In genomic region chr1:32611859-32612188, GRCh38 we compare ENCODE assay signal across 8 cellular contexts. TPM values are rescaled to one million over a fixed set of nuclear protein-coding genes. Genes with fewer than 3 reads are reported as not detected.
DNase-seq lines count a peak whose midpoint lies in the region; ATAC-seq and TF ChIP-seq lines count a peak whose summit lies in the region.

No MANE protein-coding gene starts in this region.

- H4K20me1 ChIP-seq in BLaER1 (no peaks in the 10 kb centered on the region), neural cell (ENCODE audit: insufficient read depth) (no peaks in the 10 kb centered on the region)

- peak overlapping the region; percentile 79 for H3K4me2 ChIP-seq in BLaER1
- no peak overlapping the region for H3K4me2 ChIP-seq in neural cell (ENCODE audit: low read length)

- DNase-seq in effector memory CD4-positive, alpha-beta T cell = no peak
- no peak for DNase-seq in LoVo (ENCODE audit: low spot score)
- DNase-seq in NAMALWA (ENCODE audit: low spot score) = no peak

- no peak for TF ChIP-seq CTCF in neural cell (IDR thresholded peaks at IDR 0.05; ENCODE audit: poor library complexity, severe bottlenecking)

- TF ChIP-seq EP300 in neural cell (conservative IDR thresholded peaks at IDR 0.05; ENCODE audit: poor library complexity, severe bottlenecking) = no peak

- H3K9ac ChIP-seq in BLaER1 = no peak overlapping the region
- H3K9ac ChIP-seq in HUES6 (ENCODE audit: low read length) = peak overlapping the region; percentile 70
- no peak overlapping the region for H3K9ac ChIP-seq in neural cell (ENCODE audit: low read length)

- H3K79me2 ChIP-seq in neural cell (replicated peaks; ENCODE audit: insufficient read depth, low read length) = no peaks in the 10 kb centered on the region

- H3K36me3 ChIP-seq in BLaER1 (no peaks in the 10 kb centered on the region; the same call in 1 of the 2 replicates), HUES6 (ENCODE audit: control insufficient read depth, insufficient read depth, low read length) (no peaks in the 10 kb centered on the region), neural cell (ENCODE audit: insufficient read depth, low read length) (no peaks in the 10 kb centered on the region)
- H3K36me3 ChIP-seq in effector memory CD4-positive, alpha-beta T cell (ENCODE audit: control insufficient read depth, insufficient read depth, low read length) = no peaks in the 10 kb centered on the region

- H3K27ac ChIP-seq in BLaER1 (no peak overlapping the region), HUES6 (ENCODE audit: low read depth, low read length) (no peak overlapping the region), neural cell (ENCODE audit: low read length) (no peak overlapping the region)
- no peak overlapping the region for H3K27ac ChIP-seq in effector memory CD4-positive, alpha-beta T cell (ENCODE audit: insufficient read depth, low read length, poor library complexity, severe bottlenecking)

- H3K27me3 ChIP-seq in BLaER1 = peaks cover 15% of the 10 kb centered on the region
- no peaks in the 10 kb centered on the region for H3K27me3 ChIP-seq in HUES6 (ENCODE audit: control insufficient read depth, insufficient read depth, low read length)
- no peaks in the 10 kb centered on the region for H3K27me3 ChIP-seq in effector memory CD4-positive, alpha-beta T cell (replicated peaks; ENCODE audit: control insufficient read depth, insufficient read depth, low read length, poor library complexity, severe bottlenecking)
- no peaks in the 10 kb centered on the region for H3K27me3 ChIP-seq in neural cell (ENCODE audit: insufficient read depth, low read depth, low read length)

- ATAC-seq in HG02870 (IDR thresholded peaks at IDR 0.05; ENCODE audit: unreplicated experiment) = no peak
- no peak for ATAC-seq in HG03108 (IDR thresholded peaks at IDR 0.05; ENCODE audit: unreplicated experiment)

- TF ChIP-seq RAD21 in neural cell (conservative IDR thresholded peaks at IDR 0.05) = no peak

- H3K4me3 ChIP-seq in BLaER1 (0 out of 2 replicates have a peak overlapping the region, but pooled peaks have one; percentile 38), HUES6 (ENCODE audit: low read depth, low read length) (peak overlapping the region; percentile 94), neural cell (ENCODE audit: low read length) (peak overlapping the region; percentile 10)
- H3K4me3 ChIP-seq in effector memory CD4-positive, alpha-beta T cell (ENCODE audit: insufficient read depth, low read depth, low read length, poor library complexity, severe bottlenecking) = peak overlapping the region; percentile 53

- H3K9me2 ChIP-seq in neural cell (ENCODE audit: insufficient read depth, low read length) = no peaks in the 10 kb centered on the region

- H3F3A ChIP-seq in neural cell (ENCODE audit: insufficient read depth, low read length, poor library complexity, severe bottlenecking) = no peaks in the 10 kb centered on the region

- H3K9me3 ChIP-seq in BLaER1 (no peaks in the 10 kb centered on the region), HUES6 (ENCODE audit: control insufficient read depth, insufficient read depth, low read depth, low read length) (no peaks in the 10 kb centered on the region), neural cell (ENCODE audit: low read length) (no peaks in the 10 kb centered on the region)
- no peaks in the 10 kb centered on the region for H3K9me3 ChIP-seq in effector memory CD4-positive, alpha-beta T cell (ENCODE audit: control insufficient read depth, low read length)

- no peak overlapping the region for H2AFZ ChIP-seq in neural cell (ENCODE audit: low read depth, low read length)

- H3K4me1 ChIP-seq in BLaER1 (peaks cover 10% of the 10 kb centered on the region), HUES6 (ENCODE audit: control insufficient read depth, insufficient read depth, low read length) (peaks cover 4% of the 10 kb centered on the region; the same call in 1 of the 2 replicates)
- H3K4me1 ChIP-seq in effector memory CD4-positive, alpha-beta T cell (ENCODE audit: control insufficient read depth, insufficient read depth, low read length, poor library complexity, severe bottlenecking) = peaks cover 6% of the 10 kb centered on the region

TF ChIP-seq in neural cell, 6 proteins besides CTCF, POLR2A, EP300 and RAD21:
- TF ChIP-seq POLR2AphosphoS5 (IDR thresholded peaks at IDR 0.05) = no peak
- no peak for TF ChIP-seq SMC3 (conservative IDR thresholded peaks at IDR 0.05; ENCODE audit: poor library complexity)
- TF ChIP-seq MXI1 (conservative IDR thresholded peaks at IDR 0.05; ENCODE audit: poor library complexity, severe bottlenecking) = no peak
- TF ChIP-seq TAF1 (IDR thresholded peaks at IDR 0.05; ENCODE audit: low read depth) = no peak
- no peak for TF ChIP-seq REST (IDR thresholded peaks at IDR 0.05; ENCODE audit: borderline replicate concordance)
- no peak for TF ChIP-seq EZH2 (IDR thresholded peaks at IDR 0.05; ENCODE audit: borderline replicate concordance, insufficient read depth, low read length, poor library complexity, severe bottlenecking)

RNA-seq across cellular contexts. Expression of gene ZBTB8OS, which starts 38.5 kb away (rescaled TPM):
- 84.1 and 96.7 TPM in 2 replicates for polyA plus RNA-seq in neural cell
- polyA minus RNA-seq in neural cell = 42.4 and 56.5 TPM in 2 replicates

RNA-seq across cellular contexts. Expression of gene RBBP4, which starts 39.2 kb away (rescaled TPM):
- polyA plus RNA-seq in neural cell = 253 and 270 TPM in 2 replicates
- 351 and 400 TPM in 2 replicates for polyA minus RNA-seq in neural cell

Comparison
In these comparisons a context has a peak if more than half of its experiments do, and no peak if none do; other contexts are left out.
1. H3K4me3 ChIP-seq: peak in every context shown above with its lines; median percentile 94 in HUES6; 53 in effector memory CD4-positive, alpha-beta T cell; 38 in BLaER1; 10 in neural cell.